ENCODE assay signal across 1 cellular context in the genomic region with DNA sequence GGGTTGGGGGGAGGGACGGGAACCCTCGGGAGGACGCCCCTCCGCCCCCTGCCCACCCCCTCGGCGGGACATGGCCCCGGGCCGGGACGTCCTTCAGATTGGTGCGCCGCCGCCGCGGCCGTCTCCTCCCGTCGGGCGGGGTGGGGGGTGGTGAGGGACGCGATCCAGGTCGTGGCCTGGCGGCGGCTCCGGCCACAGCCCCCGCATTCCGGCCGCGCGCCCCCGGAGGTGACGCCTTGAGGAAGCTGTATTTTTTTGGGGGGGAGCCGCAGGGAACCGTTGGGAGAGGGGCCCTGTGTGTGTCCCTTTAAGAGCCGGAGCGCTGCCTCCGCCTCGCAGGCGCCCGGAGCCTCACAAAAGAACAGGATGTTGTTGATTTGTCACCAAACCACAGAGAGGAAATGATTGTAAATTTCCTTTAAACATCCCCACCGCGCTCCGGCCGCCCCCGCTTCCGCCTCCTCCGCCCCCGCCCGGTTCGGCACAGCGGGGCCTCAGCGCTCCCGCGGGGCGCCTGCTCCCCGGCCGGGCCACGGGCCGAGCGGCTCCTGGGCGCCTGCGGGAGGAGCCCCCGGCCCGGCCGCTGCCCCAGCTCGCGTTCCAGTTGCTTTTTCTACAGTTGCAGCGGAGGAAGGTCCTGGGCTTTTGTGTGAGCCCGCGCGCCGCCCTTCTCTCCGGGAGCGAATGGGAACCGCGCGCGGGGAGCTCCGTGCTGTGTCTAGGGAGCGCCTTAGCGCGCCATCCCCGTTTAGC.
TF ChIP-seq lines count a peak whose summit lies in the region.

No MANE protein-coding gene starts in this region.

TF ChIP-seq in K562, 482 proteins besides CTCF, POLR2A, EP300 and RAD21 (continued from another document and continues in another):
- peak; percentile 62 for TF ChIP-seq ARID4B (CRISPR knock-in tag; IDR thresholded peaks at IDR 0.05)
- TF ChIP-seq NFATC3 (IDR thresholded peaks at IDR 0.05): no peak
- no peak for TF ChIP-seq ZEB2 (IDR thresholded peaks at IDR 0.05)
- 0 out of 2 replicates have a peak, but pooled peaks have one; percentile 43 for TF ChIP-seq BRD4 (IDR thresholded peaks at IDR 0.05)
- TF ChIP-seq, protein P1, sequence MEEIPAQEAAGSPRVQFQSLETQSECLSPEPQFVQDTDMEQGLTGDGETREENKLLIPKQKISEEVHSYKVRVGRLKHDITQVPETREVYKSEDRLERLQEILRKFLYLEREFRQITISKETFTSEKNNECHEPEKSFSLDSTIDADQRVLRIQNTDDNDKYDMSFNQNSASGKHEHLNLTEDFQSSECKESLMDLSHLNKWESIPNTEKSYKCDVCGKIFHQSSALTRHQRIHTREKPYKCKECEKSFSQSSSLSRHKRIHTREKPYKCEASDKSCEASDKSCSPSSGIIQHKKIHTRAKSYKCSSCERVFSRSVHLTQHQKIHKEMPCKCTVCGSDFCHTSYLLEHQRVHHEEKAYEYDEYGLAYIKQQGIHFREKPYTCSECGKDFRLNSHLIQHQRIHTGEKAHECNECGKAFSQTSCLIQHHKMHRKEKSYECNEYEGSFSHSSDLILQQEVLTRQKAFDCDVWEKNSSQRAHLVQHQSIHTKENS (CRISPR knock-in tag; IDR thresholded peaks at IDR 0.05): no peak
- no peak for TF ChIP-seq ZBTB43 (CRISPR knock-in tag; IDR thresholded peaks at IDR 0.05)
- TF ChIP-seq CXXC5 (CRISPR knock-in tag; IDR thresholded peaks at IDR 0.05): peak; percentile 84
- TF ChIP-seq MYBL2 (IDR thresholded peaks at IDR 0.05; ENCODE audit: low read depth): no peak
- no peak for TF ChIP-seq MYBL2 (CRISPR knock-in tag; IDR thresholded peaks at IDR 0.05; ENCODE audit: borderline replicate concordance)
- no peak for TF ChIP-seq IRF2 (CRISPR knock-in tag; IDR thresholded peaks at IDR 0.05)
- TF ChIP-seq DMBX1 (CRISPR knock-in tag; IDR thresholded peaks at IDR 0.05; ENCODE audit: borderline replicate concordance): peak; percentile 70; the same call in 1 of the 2 replicates
- peak; percentile 99 for TF ChIP-seq EGR1 (conservative IDR thresholded peaks at IDR 0.05)
- TF ChIP-seq BHLHE40 (IDR thresholded peaks at IDR 0.05; ENCODE audit: low read length): peak; percentile 32; the same call in 1 of the 2 replicates
- TF ChIP-seq ZFP36 (IDR thresholded peaks at IDR 0.05; ENCODE audit: low read depth, low read length, partially characterized antibody): peak; percentile 2
- TF ChIP-seq SMARCA5 (IDR thresholded peaks at IDR 0.05): no peak
- TF ChIP-seq TOE1 (IDR thresholded peaks at IDR 0.05; ENCODE audit: borderline replicate concordance): peak; percentile 84; the same call in 1 of the 2 replicates
- TF ChIP-seq TOE1 (CRISPR knock-in tag; IDR thresholded peaks at IDR 0.05; ENCODE audit: borderline replicate concordance, low read depth): no peak
- TF ChIP-seq SMAD1 (IDR thresholded peaks at IDR 0.05; ENCODE audit: low read depth, low read length, partially characterized antibody): peak; percentile 84
- no peak for TF ChIP-seq XRCC3 (IDR thresholded peaks at IDR 0.05)
- 0 out of 2 replicates have a peak, but pooled peaks have one; percentile 60 for TF ChIP-seq ZC3H4 (CRISPR knock-in tag; IDR thresholded peaks at IDR 0.05; ENCODE audit: borderline replicate concordance)
- TF ChIP-seq CREB3L1 (IDR thresholded peaks at IDR 0.05; ENCODE audit: borderline replicate concordance, low read depth): no peak
- no peak for TF ChIP-seq HMBOX1 (IDR thresholded peaks at IDR 0.05)
- TF ChIP-seq NEUROD1 (IDR thresholded peaks at IDR 0.05; ENCODE audit: borderline replicate concordance, low read depth, low read length, partially characterized antibody): peak; percentile 65
- TF ChIP-seq CBX5 (IDR thresholded peaks at IDR 0.05; ENCODE audit: borderline replicate concordance, low read depth): no peak
- peak in 1 of 2 experiments; percentile 77; a peak in 2 of 4 replicates for TF ChIP-seq SIN3A (IDR thresholded peaks at IDR 0.05; ENCODE audit: borderline replicate concordance in 2 of 2, control insufficient read depth in 1 of 2, low read depth in 2 of 2, low read length in 2 of 2)
- TF ChIP-seq, protein P2, sequence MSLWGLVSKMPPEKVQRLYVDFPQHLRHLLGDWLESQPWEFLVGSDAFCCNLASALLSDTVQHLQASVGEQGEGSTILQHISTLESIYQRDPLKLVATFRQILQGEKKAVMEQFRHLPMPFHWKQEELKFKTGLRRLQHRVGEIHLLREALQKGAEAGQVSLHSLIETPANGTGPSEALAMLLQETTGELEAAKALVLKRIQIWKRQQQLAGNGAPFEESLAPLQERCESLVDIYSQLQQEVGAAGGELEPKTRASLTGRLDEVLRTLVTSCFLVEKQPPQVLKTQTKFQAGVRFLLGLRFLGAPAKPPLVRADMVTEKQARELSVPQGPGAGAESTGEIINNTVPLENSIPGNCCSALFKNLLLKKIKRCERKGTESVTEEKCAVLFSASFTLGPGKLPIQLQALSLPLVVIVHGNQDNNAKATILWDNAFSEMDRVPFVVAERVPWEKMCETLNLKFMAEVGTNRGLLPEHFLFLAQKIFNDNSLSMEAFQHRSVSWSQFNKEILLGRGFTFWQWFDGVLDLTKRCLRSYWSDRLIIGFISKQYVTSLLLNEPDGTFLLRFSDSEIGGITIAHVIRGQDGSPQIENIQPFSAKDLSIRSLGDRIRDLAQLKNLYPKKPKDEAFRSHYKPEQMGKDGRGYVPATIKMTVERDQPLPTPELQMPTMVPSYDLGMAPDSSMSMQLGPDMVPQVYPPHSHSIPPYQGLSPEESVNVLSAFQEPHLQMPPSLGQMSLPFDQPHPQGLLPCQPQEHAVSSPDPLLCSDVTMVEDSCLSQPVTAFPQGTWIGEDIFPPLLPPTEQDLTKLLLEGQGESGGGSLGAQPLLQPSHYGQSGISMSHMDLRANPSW (CRISPR knock-in tag; IDR thresholded peaks at IDR 0.05): no peak
- TF ChIP-seq THAP7 (CRISPR knock-in tag; IDR thresholded peaks at IDR 0.05): no peak
- TF ChIP-seq ZFP30 (CRISPR knock-in tag; IDR thresholded peaks at IDR 0.05; ENCODE audit: borderline replicate concordance): no peak
- TF ChIP-seq, protein P3, sequence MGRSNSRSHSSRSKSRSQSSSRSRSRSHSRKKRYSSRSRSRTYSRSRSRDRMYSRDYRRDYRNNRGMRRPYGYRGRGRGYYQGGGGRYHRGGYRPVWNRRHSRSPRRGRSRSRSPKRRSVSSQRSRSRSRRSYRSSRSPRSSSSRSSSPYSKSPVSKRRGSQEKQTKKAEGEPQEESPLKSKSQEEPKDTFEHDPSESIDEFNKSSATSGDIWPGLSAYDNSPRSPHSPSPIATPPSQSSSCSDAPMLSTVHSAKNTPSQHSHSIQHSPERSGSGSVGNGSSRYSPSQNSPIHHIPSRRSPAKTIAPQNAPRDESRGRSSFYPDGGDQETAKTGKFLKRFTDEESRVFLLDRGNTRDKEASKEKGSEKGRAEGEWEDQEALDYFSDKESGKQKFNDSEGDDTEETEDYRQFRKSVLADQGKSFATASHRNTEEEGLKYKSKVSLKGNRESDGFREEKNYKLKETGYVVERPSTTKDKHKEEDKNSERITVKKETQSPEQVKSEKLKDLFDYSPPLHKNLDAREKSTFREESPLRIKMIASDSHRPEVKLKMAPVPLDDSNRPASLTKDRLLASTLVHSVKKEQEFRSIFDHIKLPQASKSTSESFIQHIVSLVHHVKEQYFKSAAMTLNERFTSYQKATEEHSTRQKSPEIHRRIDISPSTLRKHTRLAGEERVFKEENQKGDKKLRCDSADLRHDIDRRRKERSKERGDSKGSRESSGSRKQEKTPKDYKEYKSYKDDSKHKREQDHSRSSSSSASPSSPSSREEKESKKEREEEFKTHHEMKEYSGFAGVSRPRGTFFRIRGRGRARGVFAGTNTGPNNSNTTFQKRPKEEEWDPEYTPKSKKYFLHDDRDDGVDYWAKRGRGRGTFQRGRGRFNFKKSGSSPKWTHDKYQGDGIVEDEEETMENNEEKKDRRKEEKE (IDR thresholded peaks at IDR 0.05; ENCODE audit: borderline replicate concordance in 1 of 2, control insufficient read depth in 1 of 2, low read depth in 2 of 2, low read length in 1 of 2): peak in 1 of 2 experiments; percentile 81; a peak in 1 of 4 replicates
- TF ChIP-seq U2AF1 (optimal IDR thresholded peaks at IDR 0.05; ENCODE audit: low read depth, low read length): peak; percentile 29
- no peak for TF ChIP-seq KLF10 (CRISPR knock-in tag; IDR thresholded peaks at IDR 0.05)
- TF ChIP-seq ATF7 (IDR thresholded peaks at IDR 0.05): peak; percentile 65
- no peak for TF ChIP-seq HEY1 (CRISPR knock-in tag; IDR thresholded peaks at IDR 0.05; ENCODE audit: borderline replicate concordance)
- TF ChIP-seq ZNF274 (IDR thresholded peaks at IDR 0.05; ENCODE audit: borderline replicate concordance, low read depth, low read length): no peak
- TF ChIP-seq JUN (IDR thresholded peaks at IDR 0.05; ENCODE audit: borderline replicate concordance, low read depth, low read length): peak; percentile 59; the same call in 1 of the 2 replicates
- TF ChIP-seq JUN (CRISPR knock-in tag; IDR thresholded peaks at IDR 0.05; ENCODE audit: borderline replicate concordance): 0 out of 2 replicates have a peak, but pooled peaks have one; percentile 76
- TF ChIP-seq, protein P4, sequence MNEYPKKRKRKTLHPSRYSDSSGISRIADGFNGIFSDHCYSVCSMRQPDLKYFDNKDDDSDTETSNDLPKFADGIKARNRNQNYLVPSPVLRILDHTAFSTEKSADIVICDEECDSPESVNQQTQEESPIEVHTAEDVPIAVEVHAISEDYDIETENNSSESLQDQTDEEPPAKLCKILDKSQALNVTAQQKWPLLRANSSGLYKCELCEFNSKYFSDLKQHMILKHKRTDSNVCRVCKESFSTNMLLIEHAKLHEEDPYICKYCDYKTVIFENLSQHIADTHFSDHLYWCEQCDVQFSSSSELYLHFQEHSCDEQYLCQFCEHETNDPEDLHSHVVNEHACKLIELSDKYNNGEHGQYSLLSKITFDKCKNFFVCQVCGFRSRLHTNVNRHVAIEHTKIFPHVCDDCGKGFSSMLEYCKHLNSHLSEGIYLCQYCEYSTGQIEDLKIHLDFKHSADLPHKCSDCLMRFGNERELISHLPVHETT (CRISPR knock-in tag; conservative IDR thresholded peaks at IDR 0.05 in 1 of 2, IDR thresholded peaks at IDR 0.05 in 1 of 2): peak in 1 of 2 experiments; percentile 60; a peak in 2 of 4 replicates
- peak; percentile 21; the same call in 1 of the 2 replicates for TF ChIP-seq ZBED1 (IDR thresholded peaks at IDR 0.05)
- no peak for TF ChIP-seq KLF6 (CRISPR knock-in tag; IDR thresholded peaks at IDR 0.05; ENCODE audit: borderline replicate concordance)
- TF ChIP-seq KDM5B (IDR thresholded peaks at IDR 0.05; ENCODE audit: insufficient replicate concordance, low read depth, low read length): peak; percentile 73
- no peak for TF ChIP-seq HDAC3 (IDR thresholded peaks at IDR 0.05; ENCODE audit: borderline replicate concordance, partially characterized antibody)
